8 cellular contexts compared by ENCODE assay signal in genomic region chr3:195270350-195271115, GRCh38. TPM values are rescaled to one million over a fixed set of nuclear protein-coding genes. Genes with fewer than 3 reads are reported as not detected.
A peak's percentile ranks its signal among the peaks of the same experiment; 100 is the strongest.
DNase-seq lines count a peak whose midpoint lies in the region; ATAC-seq, FAIRE-seq and TF ChIP-seq lines count a peak whose summit lies in the region.

No MANE protein-coding gene starts in this region.

- no peaks in the 10 kb centered on the region for H4K20me1 ChIP-seq in MM.1S (ENCODE audit: insufficient read depth, low read length)

- H3K4me2 ChIP-seq in MM.1S (ENCODE audit: low read depth, low read length): peak overlapping the region; percentile 99

- H3K4me3 ChIP-seq in MM.1S (ENCODE audit: low read length) (peak overlapping the region; percentile 87), breast epithelium (peak overlapping the region; percentile 63 to 95 (median 72)), kidney (ENCODE audit: low read length in 2 of 2) (peak overlapping the region; percentile 58 to 85)

- no peaks in the 10 kb centered on the region for H3K27me3 ChIP-seq in MM.1S (replicated peaks; ENCODE audit: insufficient read depth, low read length)
- H3K27me3 ChIP-seq in breast epithelium: no peaks in the 10 kb centered on the region

- peaks cover 12% of the 10 kb centered on the region for H3K4me1 ChIP-seq in MM.1S (ENCODE audit: low read length)
- peaks cover 0 to 8% of the 10 kb centered on the region in 2 donors for H3K4me1 ChIP-seq in breast epithelium
- peaks cover 6 to 14% of the 10 kb centered on the region in 2 donors for H3K4me1 ChIP-seq in kidney (ENCODE audit: control insufficient read depth in 1 of 2, insufficient read depth in 1 of 2, low read depth in 1 of 2, low read length in 2 of 2)

- H3K9ac ChIP-seq in MM.1S (ENCODE audit: low read length) (peak overlapping the region; percentile 54), kidney (ENCODE audit: low read length in 2 of 2) (peak overlapping the region in 1 of 2 donors; percentile 53)

- peaks cover 9% of the 10 kb centered on the region for H3K79me2 ChIP-seq in MM.1S (ENCODE audit: low read length)

- intact Hi-C loops in breast epithelium (cut with DNase I; ENCODE audit: low total_unique reads): no loop called here
- intact Hi-C loops in kidney (cut with DNase I): no loop called here

- TF ChIP-seq POLR2A in breast epithelium (IDR thresholded peaks at IDR 0.05): no peak

- no peak for FAIRE-seq in kidney (lab: Jason Lieb, UNC)

- TF ChIP-seq CTCF in MM.1S (IDR thresholded peaks at IDR 0.05; ENCODE audit: low read length) (peak; percentile 60), breast epithelium (IDR thresholded peaks at IDR 0.05) (peak in 2 of 3 donors; percentile 28 to 48), kidney (IDR thresholded peaks at IDR 0.05; ENCODE audit: borderline replicate concordance, extremely low read depth, insufficient read depth) (peak; percentile 24)

- peak; percentile 48 for ATAC-seq in HG02571 (IDR thresholded peaks at IDR 0.05; ENCODE audit: unreplicated experiment)

- H3K36me3 ChIP-seq in MM.1S (replicated peaks; ENCODE audit: insufficient read depth, low read length): no peaks in the 10 kb centered on the region
- H3K36me3 ChIP-seq in breast epithelium: no peaks in the 10 kb centered on the region
- H3K36me3 ChIP-seq in kidney (ENCODE audit: control insufficient read depth in 1 of 2, insufficient read depth in 2 of 2, low read length in 2 of 2): no peaks in the 10 kb centered on the region

- DNase-seq in NCI-H748 (lab: John Stamatoyannopoulos, UW; ENCODE audit: unreplicated experiment) (peak; percentile 74), NCI-H748 treated with DMSO at 0.1 percent for 48 hours (lab: John Stamatoyannopoulos, UW) (no peak), MM.1S (peak; percentile 82), SKM-1 treated with dmso at 0.1 percent for 144 hours (lab: John Stamatoyannopoulos, UW; ENCODE audit: unreplicated experiment) (peak; percentile 64), breast epithelium (ENCODE audit: low spot score in 2 of 2) (no peak), kidney (peak; percentile 90)
- peak; percentile 43 to 52 for DNase-seq in stimulated activated CD4-positive, alpha-beta T cell treated with anti-CD3 and anti-CD28 coated beads, Interleukin-15, amount 100 ng/mL, for 48 hours (ENCODE audit: low read depth in 2 of 2)

- no peaks in the 10 kb centered on the region for H3K9me2 ChIP-seq in MM.1S (replicated peaks; ENCODE audit: insufficient read depth, low read length)

- H3K27ac ChIP-seq in MM.1S (ENCODE audit: low read length) (peak overlapping the region; percentile 43; the same call in 1 of the 2 replicates), breast epithelium (peak overlapping the region; percentile 14 to 70), kidney (ENCODE audit: low read depth in 2 of 2, low read length in 2 of 2) (peak overlapping the region in 1 of 2 donors; percentile 62)

- H3K9me3 ChIP-seq in MM.1S (replicated peaks; ENCODE audit: insufficient read depth, low read length) (no peaks in the 10 kb centered on the region), breast epithelium (no peaks in the 10 kb centered on the region), kidney (ENCODE audit: control insufficient read depth in 1 of 2, low read length in 2 of 2) (no peaks in the 10 kb centered on the region)

- H3F3A ChIP-seq in MM.1S (ENCODE audit: insufficient read depth, low read length): peaks cover 10% of the 10 kb centered on the region

- H2AFZ ChIP-seq in MM.1S (ENCODE audit: low read length): peak overlapping the region; percentile 89

RNA-seq across cellular contexts. Expression of gene XXYLT1, which starts 0.4 kb away (rescaled TPM):
- 10 to 100 TPM in 2 of 3 donors, 1 to 10 TPM in 1; 7.2 to 13.0 (median 10.8) TPM for total RNA-seq in breast epithelium
- total RNA-seq in kidney: 10.7 TPM
- polyA plus RNA-seq in kidney (ENCODE audit: insufficient read depth, low read depth, low replicate concordance): 5.7 TPM

Comparison
In these comparisons a context has a peak if more than half of its experiments do, and no peak if none do; other contexts are left out.
1. DNase-seq: peak in NCI-H748 (single experiment), MM.1S (single experiment), SKM-1 treated with dmso at 0.1 percent for 144 hours (single experiment), kidney (single experiment) and stimulated activated CD4-positive, alpha-beta T cell treated with anti-CD3 and anti-CD28 coated beads, Interleukin-15, amount 100 ng/mL, for 48 hours (2 of 2); none in NCI-H748 treated with DMSO at 0.1 percent for 48 hours (single experiment) and breast epithelium (0 of 2).
2. Peak in every context shown above with its lines, with median percentiles within 50 percentile points of each other: H3K4me3 ChIP-seq and CTCF ChIP-seq.